23 cellular contexts compared by ENCODE assay signal in the genomic region with DNA sequence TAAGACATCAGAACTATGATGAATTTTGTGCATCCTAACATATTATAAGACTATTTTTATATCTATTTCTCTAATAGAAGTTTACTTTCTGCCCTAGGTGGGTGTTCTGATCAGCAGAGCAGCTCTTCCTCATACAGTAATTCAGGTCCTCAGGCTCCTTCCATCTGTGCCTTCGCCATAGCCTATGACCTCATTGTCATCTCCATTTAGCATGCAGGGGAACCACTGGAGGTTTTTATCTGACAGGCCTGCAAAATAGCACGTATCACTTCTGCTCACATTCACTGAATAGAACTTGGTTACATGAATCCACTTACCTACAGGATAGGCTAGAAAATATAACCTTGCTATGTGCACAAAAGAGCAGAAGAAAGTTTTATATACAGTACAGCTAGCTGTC.
DNase-seq lines count a peak whose midpoint lies in the region; ATAC-seq, FAIRE-seq and TF ChIP-seq lines count a peak whose summit lies in the region.
"Had no signal": no experiment of that assay in that cellular context is flagged by ENCODE, and none has a peak within 500 bp of the region (broad histone marks: within the 10 kb centered on the region; RNA-seq: fewer than 3 reads in every experiment).

No MANE protein-coding gene starts in this region.

- H3K4me1 ChIP-seq in GM12878 (ENCODE audit: control insufficient read depth, insufficient read depth, low read length): no peaks in the 10 kb centered on the region
- H3K4me1 ChIP-seq: HAP-1, Peyer's patch had no signal

- no peaks in the 10 kb centered on the region for H3K36me3 ChIP-seq in GM12878 (ENCODE audit: control insufficient read depth in 2 of 2, insufficient read depth in 2 of 2, low read length in 1 of 2)
- H3K36me3 ChIP-seq: HAP-1, Peyer's patch had no signal

- H3K9me3 ChIP-seq in GM12878 (replicated peaks; ENCODE audit: control insufficient read depth, insufficient read depth, low read length): no peaks in the 10 kb centered on the region
- H3K9me3 ChIP-seq: HAP-1, Peyer's patch had no signal

- no peak for TF ChIP-seq CTCF in GM10266 (IDR thresholded peaks at IDR 0.05; ENCODE audit: control insufficient read depth, insufficient read depth, low read depth, missing control alignments)
- TF ChIP-seq CTCF in GM12878 (IDR thresholded peaks at IDR 0.05 in 2 of 3, conservative IDR thresholded peaks at IDR 0.05 in 1 of 3; ENCODE audit: control insufficient read depth in 2 of 3, extremely low read depth in 1 of 3, insufficient read depth in 1 of 3, low read depth in 3 of 3, low read length in 3 of 3): no peak

- RAD21 ChIA-PET in GM12878 (lab: Charles Lee; ENCODE audit: unreplicated experiment): no interaction called here

- H3K4me1 Mint-ChIP-seq in activated naive CD4-positive, alpha-beta T cell treated with anti-CD3 and anti-CD28 coated beads, Interleukin-2, amount 10 ng/mL, durations not matched to agents 7 days and 5 days: no peaks in the 10 kb centered on the region
- H3K4me1 Mint-ChIP-seq: B cell had no signal

- TF ChIP-seq RAD21 in GM12878 (IDR thresholded peaks at IDR 0.05; ENCODE audit: insufficient read depth, low read depth, low read length): no peak

- H3K36me3 Mint-ChIP-seq in activated naive CD4-positive, alpha-beta T cell treated with anti-CD3 and anti-CD28 coated beads, Interleukin-2, amount 10 ng/mL, durations not matched to agents 7 days and 5 days: no peaks in the 10 kb centered on the region

- TF ChIP-seq POLR2A in GM12878 (IDR thresholded peaks at IDR 0.05; ENCODE audit: low read depth, low read length): no peak

- intact Hi-C loops in GM12878 (cut with micrococcal nuclease; ENCODE audit: unreplicated experiment): no loop called here

- H3K4me3 ChIP-seq in GM12878: no peak overlapping the region
- H3K4me3 ChIP-seq: GM23338, HAP-1, Peyer's patch had no signal

- BruUV-seq in GM12878 (replicated peaks; lab: Mats Ljungman, UMichigan): no TSS peak

- no peaks in the 10 kb centered on the region; the same call in 1 of the 2 replicates for H4K20me1 ChIP-seq in GM12878 (ENCODE audit: control insufficient read depth, insufficient read depth)

- H3K27me3 ChIP-seq in GM12878 (replicated peaks in 1 of 2; ENCODE audit: control insufficient read depth in 2 of 2, insufficient read depth in 2 of 2, low read length in 1 of 2): no peaks in the 10 kb centered on the region
- H3K27me3 ChIP-seq: Peyer's patch had no signal

- H3K9ac ChIP-seq in GM12878 (ENCODE audit: control insufficient read depth, insufficient read depth, low read length): no peak overlapping the region

- SMC1A ChIA-PET in GM12878 (lab: Charles Lee; ENCODE audit: uncharacterized antibody, unreplicated experiment): no interaction called here

- H3K27ac Mint-ChIP-seq in activated naive CD4-positive, alpha-beta T cell treated with anti-CD3 and anti-CD28 coated beads, Interleukin-2, amount 10 ng/mL, durations not matched to agents 7 days and 5 days: no peak overlapping the region
- H3K27ac Mint-ChIP-seq: B cell; GM23338; T-helper 1 cell treated with Interleukin-12 subunit alpha and Interleukin-12 subunit beta and Interleukin-4 antibody, amounts not matched to agents 30 μg/mL and 1 μg/mL, for 36 hours had no signal

- POLR2A ChIA-PET in GM12878 (lab: Charles Lee): no interaction called here

- CTCF ChIA-PET in GM12878 (lab: Yijun Ruan, JAX): no interaction called here
- CTCF ChIA-PET in activated naive CD4-positive, alpha-beta T cell treated with anti-CD3 and anti-CD28 coated beads, Interleukin-2, amount 10 ng/mL, durations not matched to agents 7 days and 5 days (lab: Charles Lee): no interaction called here

- FAIRE-seq in GM12878 (lab: Jason Lieb, UNC): no peak
- FAIRE-seq: D721Med had no signal

- ATAC-seq in GM19035 (IDR thresholded peaks at IDR 0.05; ENCODE audit: unreplicated experiment) (peak; percentile 54), HG02885 (IDR thresholded peaks at IDR 0.05; ENCODE audit: poor library complexity, unreplicated experiment) (peak; percentile 57), GM12878 (no peak)
- ATAC-seq: GM23338 had no signal

- in situ Hi-C loops in GM12878 (cut with MboI): no loop called here

- no peak overlapping the region for H3K27ac ChIP-seq in GM12878 (ENCODE audit: control insufficient read depth, insufficient read depth)
- H3K27ac ChIP-seq: Peyer's patch had no signal

- no peak overlapping the region for H2AFZ ChIP-seq in GM12878 (ENCODE audit: control insufficient read depth, low read depth, low read length)
- H2AFZ ChIP-seq: GM23338 had no signal

- 8% methylated on average over 2 of the region's 2 CpGs for WGBS in GM12878 (ENCODE audit: insufficient coverage, insufficient replicate concordance, low lambda C conversion rate, missing lambda C conversion rate)

- H3K9me3 Mint-ChIP-seq in activated naive CD4-positive, alpha-beta T cell treated with anti-CD3 and anti-CD28 coated beads, Interleukin-2, amount 10 ng/mL, durations not matched to agents 7 days and 5 days: no peaks in the 10 kb centered on the region
- H3K9me3 Mint-ChIP-seq: T-helper 1 cell treated with Interleukin-12 subunit alpha and Interleukin-12 subunit beta and Interleukin-4 antibody, amounts not matched to agents 30 μg/mL and 1 μg/mL, for 36 hours had no signal

- TF ChIP-seq EP300 in GM12878 (IDR thresholded peaks at IDR 0.05; ENCODE audit: borderline replicate concordance in 1 of 2, control insufficient read depth in 1 of 2, low read depth in 2 of 2, low read length in 2 of 2): no peak

- H3K27me3 Mint-ChIP-seq in activated naive CD4-positive, alpha-beta T cell treated with anti-CD3 and anti-CD28 coated beads, Interleukin-2, amount 10 ng/mL, durations not matched to agents 7 days and 5 days: no peaks in the 10 kb centered on the region
- H3K27me3 Mint-ChIP-seq: B cell had no signal

- no peaks in the 10 kb centered on the region for H3K79me2 ChIP-seq in GM12878 (ENCODE audit: control insufficient read depth, insufficient read depth, low read length)

- no peak overlapping the region for H3K4me3 Mint-ChIP-seq in activated naive CD4-positive, alpha-beta T cell treated with anti-CD3 and anti-CD28 coated beads, Interleukin-2, amount 10 ng/mL, durations not matched to agents 7 days and 5 days
- H3K4me3 Mint-ChIP-seq: B cell; GM23338; T-helper 1 cell treated with Interleukin-12 subunit alpha and Interleukin-12 subunit beta and Interleukin-4 antibody, amounts not matched to agents 30 μg/mL and 1 μg/mL, for 36 hours had no signal

- no peak overlapping the region for H3K4me2 ChIP-seq in GM12878 (ENCODE audit: control insufficient read depth, insufficient read depth)
- H3K4me2 ChIP-seq: GM23338 had no signal

- DNase-seq in GM10266 (ENCODE audit: extremely low spot score) (peak; percentile 8), GM12878 (ENCODE audit: low read depth, low spot score) (no peak), epidermal melanocyte (ENCODE audit: insufficient read length, low spot score) (no peak), SKM-1 treated with dmso at 0.1 percent for 144 hours (lab: John Stamatoyannopoulos, UW; ENCODE audit: unreplicated experiment) (no peak)
- DNase-seq in activated naive CD4-positive, alpha-beta T cell treated with anti-CD3 and anti-CD28 coated beads, Interleukin-2, amount 10 ng/mL, durations not matched to agents 7 days and 5 days: no peak
- DNase-seq: DMS53; GF-D8; KG1; NCI-H1092 treated with DMSO at 0.1 percent for 48 hours; NCI-H1436 treated with DMSO at 0.1 percent for 48 hours; NCI-H1930; NCI-H2227 treated with DMSO at 0.1 percent for 48 hours; NCI-H510A; NCI-H748 treated with DMSO at 0.1 percent for 48 hours; NK-92 treated with Interleukin-12 subunit alpha and Interleukin-12 subunit beta, amount 100 ng/mL, for 24 hours; Peyer's patch had no signal

TF ChIP-seq in GM12878, 131 proteins besides CTCF, POLR2A, EP300 and RAD21:
- TF ChIP-seq ZNF622 (IDR thresholded peaks at IDR 0.05) (no peak), PAX5 (IDR thresholded peaks at IDR 0.05; ENCODE audit: borderline replicate concordance, low read depth, low read length) (0 out of 2 replicates have a peak, but pooled peaks have one; percentile 13), JUNB (IDR thresholded peaks at IDR 0.05) (0 out of 2 replicates have a peak, but pooled peaks have one; percentile 17), ATF7 (IDR thresholded peaks at IDR 0.05; ENCODE audit: low read depth) (peak; percentile 65)
- TF ChIP-seq, protein P1, sequence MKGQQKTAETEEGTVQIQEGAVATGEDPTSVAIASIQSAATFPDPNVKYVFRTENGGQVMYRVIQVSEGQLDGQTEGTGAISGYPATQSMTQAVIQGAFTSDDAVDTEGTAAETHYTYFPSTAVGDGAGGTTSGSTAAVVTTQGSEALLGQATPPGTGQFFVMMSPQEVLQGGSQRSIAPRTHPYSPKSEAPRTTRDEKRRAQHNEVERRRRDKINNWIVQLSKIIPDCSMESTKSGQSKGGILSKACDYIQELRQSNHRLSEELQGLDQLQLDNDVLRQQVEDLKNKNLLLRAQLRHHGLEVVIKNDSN (IDR thresholded peaks at IDR 0.05; ENCODE audit: borderline replicate concordance, extremely low read length, insufficient read depth, low read depth, low read length): no peak
